ENCODE assay signal across 1 cellular context in genomic region chr16:86519649-86520316, GRCh38.
TF ChIP-seq lines count a peak whose summit lies in the region.

No MANE protein-coding gene starts in this region.

TF ChIP-seq in H1, 55 proteins besides CTCF, POLR2A, EP300 and RAD21:
- TF ChIP-seq, protein P1, sequence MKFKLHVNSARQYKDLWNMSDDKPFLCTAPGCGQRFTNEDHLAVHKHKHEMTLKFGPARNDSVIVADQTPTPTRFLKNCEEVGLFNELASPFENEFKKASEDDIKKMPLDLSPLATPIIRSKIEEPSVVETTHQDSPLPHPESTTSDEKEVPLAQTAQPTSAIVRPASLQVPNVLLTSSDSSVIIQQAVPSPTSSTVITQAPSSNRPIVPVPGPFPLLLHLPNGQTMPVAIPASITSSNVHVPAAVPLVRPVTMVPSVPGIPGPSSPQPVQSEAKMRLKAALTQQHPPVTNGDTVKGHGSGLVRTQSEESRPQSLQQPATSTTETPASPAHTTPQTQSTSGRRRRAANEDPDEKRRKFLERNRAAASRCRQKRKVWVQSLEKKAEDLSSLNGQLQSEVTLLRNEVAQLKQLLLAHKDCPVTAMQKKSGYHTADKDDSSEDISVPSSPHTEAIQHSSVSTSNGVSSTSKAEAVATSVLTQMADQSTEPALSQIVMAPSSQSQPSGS (IDR thresholded peaks at IDR 0.05; ENCODE audit: low read length), result 0 out of 2 replicates have a peak, but pooled peaks have one; percentile 23
- TF ChIP-seq, protein P2, sequence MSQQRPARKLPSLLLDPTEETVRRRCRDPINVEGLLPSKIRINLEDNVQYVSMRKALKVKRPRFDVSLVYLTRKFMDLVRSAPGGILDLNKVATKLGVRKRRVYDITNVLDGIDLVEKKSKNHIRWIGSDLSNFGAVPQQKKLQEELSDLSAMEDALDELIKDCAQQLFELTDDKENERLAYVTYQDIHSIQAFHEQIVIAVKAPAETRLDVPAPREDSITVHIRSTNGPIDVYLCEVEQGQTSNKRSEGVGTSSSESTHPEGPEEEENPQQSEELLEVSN (IDR thresholded peaks at IDR 0.05), result 0 out of 2 replicates have a peak, but pooled peaks have one; percentile 24
- TF ChIP-seq GABPA (IDR thresholded peaks at IDR 0.05; ENCODE audit: borderline replicate concordance, insufficient read depth, low read length) (0 out of 2 replicates have a peak, but pooled peaks have one; percentile 13), GTF2F1 (IDR thresholded peaks at IDR 0.05; ENCODE audit: borderline replicate concordance, low read depth, low read length) (no peak)
